ENCODE assay signal across 12 cellular contexts in the genomic region with DNA sequence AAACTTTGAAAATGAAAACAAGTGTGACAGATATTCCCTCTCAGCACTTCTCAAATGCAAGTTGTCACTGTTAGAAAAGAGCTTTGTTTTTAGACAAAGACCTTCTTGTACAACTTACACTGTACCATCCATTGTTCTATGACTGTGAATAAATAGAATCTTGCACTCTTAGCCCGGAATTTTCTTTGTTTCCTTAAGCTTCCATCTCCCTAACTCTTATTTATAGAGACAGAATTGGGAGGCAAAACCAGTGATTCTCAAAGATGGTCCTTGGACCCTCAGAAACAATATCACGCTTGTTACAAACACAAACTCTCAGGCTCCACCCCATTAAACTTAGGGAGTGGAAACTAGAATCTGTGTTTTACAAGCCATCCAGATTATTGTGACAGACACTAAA. TPM values are rescaled to one million over a fixed set of nuclear protein-coding genes. Genes with fewer than 3 reads are reported as not detected.
DNase-seq lines count a peak whose midpoint lies in the region; ATAC-seq, FAIRE-seq and TF ChIP-seq lines count a peak whose summit lies in the region.
"Not testable (repeated sequence)": the region's sequence is repeated elsewhere in the genome, so short reads cannot be mapped to it uniquely, and the experiment has no call there.
"Had no signal": no experiment of that assay in that cellular context is flagged by ENCODE, and none has a peak within 500 bp of the region (broad histone marks: within the 10 kb centered on the region; RNA-seq: fewer than 3 reads in every experiment).

No MANE protein-coding gene starts in this region.

- POLR2A ChIA-PET in A549 (lab: Yijun Ruan, JAX) = not testable (repeated sequence)

- TF ChIP-seq EP300 in A549 (IDR thresholded peaks at IDR 0.05) = not testable (repeated sequence)

- not testable (repeated sequence) for H3K9me3 ChIP-seq in A549, breast epithelium

- H3K4me1 ChIP-seq in A549, breast epithelium: not testable (repeated sequence)

- WGBS in A549 (ENCODE audit: missing lambda C conversion rate) = 14% methylated on average over 2 of the region's 2 CpGs

- H3K4me2 ChIP-seq in A549 = not testable (repeated sequence)

- not testable (repeated sequence) for H3K4me3 ChIP-seq in A549, breast epithelium

- H3K27ac ChIP-seq in A549 = not testable (repeated sequence)
- H3K27ac ChIP-seq in breast epithelium (peak overlapping the region; percentile 20 to 71), layer of hippocampus (ENCODE audit: low read depth, low read length) (peak overlapping the region; percentile 91), substantia nigra (ENCODE audit: low read depth, low read length, poor library complexity, severe bottlenecking) (peak overlapping the region; percentile 91)

- not testable (repeated sequence) for TF ChIP-seq POLR2A in A549 (IDR thresholded peaks at IDR 0.05; ENCODE audit: low read length); breast epithelium (IDR thresholded peaks at IDR 0.05)

- DNase-seq in A549 (ENCODE audit: low read depth in 1 of 2, low spot score in 1 of 2); breast epithelium (ENCODE audit: low spot score in 2 of 2); substantia nigra (lab: John Stamatoyannopoulos, UW): not testable (repeated sequence)
- DNase-seq in RPMI7951 (ENCODE audit: low read depth) (peak; percentile 1), foreskin melanocyte (peak; percentile 62), pons (ENCODE audit: low spot score) (peak; percentile 96)

- CTCF ChIA-PET in A549 (lab: Yijun Ruan, JAX) = not testable (repeated sequence)

- FAIRE-seq in A549 (lab: Jason Lieb, UNC) = peak; percentile 39

- intact Hi-C loops in breast epithelium (cut with DNase I; ENCODE audit: low total_unique reads) = not testable (repeated sequence)

- H3K27me3 ChIP-seq in breast epithelium; layer of hippocampus (ENCODE audit: control insufficient read depth, insufficient read depth, low read length): not testable (repeated sequence)

- not testable (repeated sequence) for TF ChIP-seq RAD21 in A549 (conservative IDR thresholded peaks at IDR 0.05 in 1 of 2, IDR thresholded peaks at IDR 0.05 in 1 of 2)

- not testable (repeated sequence) for H3K36me3 ChIP-seq in breast epithelium

- not testable (repeated sequence) for TF ChIP-seq CTCF in A549 (IDR thresholded peaks at IDR 0.05); breast epithelium (IDR thresholded peaks at IDR 0.05)

- not testable (repeated sequence) for ATAC-seq in A549

RNA-seq across cellular contexts. Expression of a gene that starts 18.1 kb away (rescaled TPM):
- polyA plus RNA-seq in A549 (2011; rRNA removed) (0.14 and 0.21 TPM in 2 replicates), A549 (2017; fragmentation: RNase III; extraction: RNeasy Plus Mini Kit Qiagen cat#74134 plus additional on column Dnase treatment) (not detected in 3 replicates)
- 0.08 TPM in 1 of 2 replicates, not detected in the other for polyA plus RNA-seq in A549 (2012; cell fraction: cytosol; rRNA removed)
- 0.10 TPM in 1 of 2 replicates, not detected in the other for polyA plus RNA-seq in A549 (2012; cell fraction: nucleus; rRNA removed)
- not detected in 2 replicates for polyA minus RNA-seq in A549 (2011; rRNA and poly(A)+ RNA removed)
- total RNA-seq in RPMI7951 (2014; rRNA removed; shearing (Covaris generic)) = 0.24 and 0.49 TPM in 2 replicates
- 1 to 10 TPM in 2 of 3 donors, under 1 TPM in 1; 0.16 to 8.2 (median 7.8) TPM for total RNA-seq in breast epithelium
- total RNA-seq: A172; CD4-positive, alpha-beta T cell; Daoy; GM23248 had no signal
- polyA plus RNA-seq: BJ, GM23248 had no signal
